In the genomic region with DNA sequence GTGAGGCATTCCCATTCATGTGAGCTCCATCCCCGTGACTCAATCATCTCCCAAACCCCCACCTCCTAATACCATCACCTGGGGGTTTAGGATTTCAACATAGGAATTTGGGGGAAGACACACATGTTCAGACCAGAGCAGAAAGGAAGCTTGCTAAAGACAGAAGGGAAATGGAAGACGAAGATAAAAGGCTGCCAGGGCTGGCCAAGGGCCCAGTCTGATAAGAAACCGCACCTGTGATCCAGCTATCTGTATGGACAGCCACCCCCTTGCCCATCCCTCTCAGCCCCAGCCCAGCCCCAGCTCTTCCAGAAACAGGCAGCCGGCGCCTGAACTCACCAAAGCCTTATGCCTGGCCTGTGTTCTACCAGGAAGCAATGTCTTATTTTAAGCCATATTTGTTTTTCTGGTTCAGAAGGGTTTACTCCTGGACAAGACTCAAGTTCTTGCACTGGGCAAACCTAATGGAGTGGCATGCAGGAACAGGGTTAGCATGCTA, we compare ENCODE assay signal across 1 cellular context.
A peak's percentile ranks its signal among the peaks of the same experiment; 100 is the strongest.
TF ChIP-seq lines count a peak whose summit lies in the region.

No MANE protein-coding gene starts in this region.

TF ChIP-seq in K562, 482 proteins besides CTCF, POLR2A, EP300 and RAD21 (continued from another document):
- TF ChIP-seq CBFA2T3 (IDR thresholded peaks at IDR 0.05), result peak; percentile 76
- no peak for TF ChIP-seq NFE2 (IDR thresholded peaks at IDR 0.05; ENCODE audit: low read depth)
- no peak for TF ChIP-seq ZNF311 (CRISPR knock-in tag; IDR thresholded peaks at IDR 0.05)
- no peak for TF ChIP-seq ESRRB (CRISPR knock-in tag; IDR thresholded peaks at IDR 0.05; ENCODE audit: borderline replicate concordance)
- TF ChIP-seq ZSCAN29 (IDR thresholded peaks at IDR 0.05), result no peak
- TF ChIP-seq MEF2A (IDR thresholded peaks at IDR 0.05; ENCODE audit: control insufficient read depth, low read depth, low read length), result no peak
- 0 out of 2 replicates have a peak, but pooled peaks have one; percentile 54 for TF ChIP-seq ZNF197 (CRISPR knock-in tag; IDR thresholded peaks at IDR 0.05; ENCODE audit: low read depth)
- no peak for TF ChIP-seq TAF9B (IDR thresholded peaks at IDR 0.05; ENCODE audit: partially characterized antibody)
- no peak for TF ChIP-seq MCM2 (IDR thresholded peaks at IDR 0.05; ENCODE audit: low read depth)
- no peak for TF ChIP-seq ZNF41 (CRISPR knock-in tag; conservative IDR thresholded peaks at IDR 0.05)
- TF ChIP-seq ZNF146 (CRISPR knock-in tag; IDR thresholded peaks at IDR 0.05; ENCODE audit: unreplicated experiment), result no peak
- no peak for TF ChIP-seq SRSF1 (IDR thresholded peaks at IDR 0.05; ENCODE audit: low read depth, low read length)
- TF ChIP-seq, protein P1, sequence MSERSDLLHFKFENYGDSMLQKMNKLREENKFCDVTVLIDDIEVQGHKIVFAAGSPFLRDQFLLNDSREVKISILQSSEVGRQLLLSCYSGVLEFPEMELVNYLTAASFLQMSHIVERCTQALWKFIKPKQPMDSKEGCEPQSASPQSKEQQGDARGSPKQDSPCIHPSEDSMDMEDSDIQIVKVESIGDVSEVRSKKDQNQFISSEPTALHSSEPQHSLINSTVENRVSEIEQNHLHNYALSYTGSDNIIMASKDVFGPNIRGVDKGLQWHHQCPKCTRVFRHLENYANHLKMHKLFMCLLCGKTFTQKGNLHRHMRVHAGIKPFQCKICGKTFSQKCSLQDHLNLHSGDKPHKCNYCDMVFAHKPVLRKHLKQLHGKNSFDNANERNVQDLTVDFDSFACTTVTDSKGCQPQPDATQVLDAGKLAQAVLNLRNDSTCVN (CRISPR knock-in tag; IDR thresholded peaks at IDR 0.05), result no peak
- TF ChIP-seq ZNF445 (CRISPR knock-in tag; IDR thresholded peaks at IDR 0.05; ENCODE audit: low read depth), result no peak
- TF ChIP-seq NFIC (IDR thresholded peaks at IDR 0.05), result peak; percentile 34; the same call in 1 of the 2 replicates
- no peak for TF ChIP-seq ZNF780A (CRISPR knock-in tag; IDR thresholded peaks at IDR 0.05)
- no peak for TF ChIP-seq FIP1L1 (IDR thresholded peaks at IDR 0.05; ENCODE audit: low read depth, low read length, poor library complexity, severe bottlenecking)
- no peak for TF ChIP-seq IFI16 (CRISPR knock-in tag; IDR thresholded peaks at IDR 0.05)
- no peak for TF ChIP-seq TSC22D4 (tag; IDR thresholded peaks at IDR 0.05)
- TF ChIP-seq, protein P2, sequence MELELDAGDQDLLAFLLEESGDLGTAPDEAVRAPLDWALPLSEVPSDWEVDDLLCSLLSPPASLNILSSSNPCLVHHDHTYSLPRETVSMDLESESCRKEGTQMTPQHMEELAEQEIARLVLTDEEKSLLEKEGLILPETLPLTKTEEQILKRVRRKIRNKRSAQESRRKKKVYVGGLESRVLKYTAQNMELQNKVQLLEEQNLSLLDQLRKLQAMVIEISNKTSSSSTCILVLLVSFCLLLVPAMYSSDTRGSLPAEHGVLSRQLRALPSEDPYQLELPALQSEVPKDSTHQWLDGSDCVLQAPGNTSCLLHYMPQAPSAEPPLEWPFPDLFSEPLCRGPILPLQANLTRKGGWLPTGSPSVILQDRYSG (tag; conservative IDR thresholded peaks at IDR 0.05; ENCODE audit: low read depth), result no peak
- TF ChIP-seq MBD2 (IDR thresholded peaks at IDR 0.05; ENCODE audit: borderline replicate concordance, low read depth), result no peak
- TF ChIP-seq NFATC3 (IDR thresholded peaks at IDR 0.05), result no peak
- TF ChIP-seq, protein P3, sequence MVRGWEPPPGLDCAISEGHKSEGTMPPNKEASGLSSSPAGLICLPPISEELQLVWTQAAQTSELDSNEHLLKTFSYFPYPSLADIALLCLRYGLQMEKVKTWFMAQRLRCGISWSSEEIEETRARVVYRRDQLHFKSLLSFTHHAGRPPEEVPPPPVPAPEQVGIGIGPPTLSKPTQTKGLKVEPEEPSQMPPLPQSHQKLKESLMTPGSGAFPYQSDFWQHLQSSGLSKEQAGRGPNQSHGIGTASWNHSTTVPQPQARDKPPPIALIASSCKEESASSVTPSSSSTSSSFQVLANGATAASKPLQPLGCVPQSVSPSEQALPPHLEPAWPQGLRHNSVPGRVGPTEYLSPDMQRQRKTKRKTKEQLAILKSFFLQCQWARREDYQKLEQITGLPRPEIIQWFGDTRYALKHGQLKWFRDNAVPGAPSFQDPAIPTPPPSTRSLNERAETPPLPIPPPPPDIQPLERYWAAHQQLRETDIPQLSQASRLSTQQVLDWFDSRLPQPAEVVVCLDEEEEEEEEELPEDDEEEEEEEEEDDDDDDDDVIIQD (CRISPR knock-in tag; IDR thresholded peaks at IDR 0.05), result no peak
- TF ChIP-seq, protein P4, sequence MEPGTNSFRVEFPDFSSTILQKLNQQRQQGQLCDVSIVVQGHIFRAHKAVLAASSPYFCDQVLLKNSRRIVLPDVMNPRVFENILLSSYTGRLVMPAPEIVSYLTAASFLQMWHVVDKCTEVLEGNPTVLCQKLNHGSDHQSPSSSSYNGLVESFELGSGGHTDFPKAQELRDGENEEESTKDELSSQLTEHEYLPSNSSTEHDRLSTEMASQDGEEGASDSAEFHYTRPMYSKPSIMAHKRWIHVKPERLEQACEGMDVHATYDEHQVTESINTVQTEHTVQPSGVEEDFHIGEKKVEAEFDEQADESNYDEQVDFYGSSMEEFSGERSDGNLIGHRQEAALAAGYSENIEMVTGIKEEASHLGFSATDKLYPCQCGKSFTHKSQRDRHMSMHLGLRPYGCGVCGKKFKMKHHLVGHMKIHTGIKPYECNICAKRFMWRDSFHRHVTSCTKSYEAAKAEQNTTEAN (CRISPR knock-in tag; IDR thresholded peaks at IDR 0.05), result no peak
- TF ChIP-seq THRAP3 (IDR thresholded peaks at IDR 0.05; ENCODE audit: borderline replicate concordance), result no peak
- TF ChIP-seq ATF1 (CRISPR knock-in tag; IDR thresholded peaks at IDR 0.05), result no peak
- TF ChIP-seq ATF1 (tag; IDR thresholded peaks at IDR 0.05), result no peak
- TF ChIP-seq, protein P5, sequence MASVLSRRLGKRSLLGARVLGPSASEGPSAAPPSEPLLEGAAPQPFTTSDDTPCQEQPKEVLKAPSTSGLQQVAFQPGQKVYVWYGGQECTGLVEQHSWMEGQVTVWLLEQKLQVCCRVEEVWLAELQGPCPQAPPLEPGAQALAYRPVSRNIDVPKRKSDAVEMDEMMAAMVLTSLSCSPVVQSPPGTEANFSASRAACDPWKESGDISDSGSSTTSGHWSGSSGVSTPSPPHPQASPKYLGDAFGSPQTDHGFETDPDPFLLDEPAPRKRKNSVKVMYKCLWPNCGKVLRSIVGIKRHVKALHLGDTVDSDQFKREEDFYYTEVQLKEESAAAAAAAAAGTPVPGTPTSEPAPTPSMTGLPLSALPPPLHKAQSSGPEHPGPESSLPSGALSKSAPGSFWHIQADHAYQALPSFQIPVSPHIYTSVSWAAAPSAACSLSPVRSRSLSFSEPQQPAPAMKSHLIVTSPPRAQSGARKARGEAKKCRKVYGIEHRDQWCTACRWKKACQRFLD (CRISPR knock-in tag; IDR thresholded peaks at IDR 0.05), result 0 out of 2 replicates have a peak, but pooled peaks have one; percentile 37
- TF ChIP-seq CREM (IDR thresholded peaks at IDR 0.05; ENCODE audit: low read depth), result no peak
- TF ChIP-seq, protein P6, sequence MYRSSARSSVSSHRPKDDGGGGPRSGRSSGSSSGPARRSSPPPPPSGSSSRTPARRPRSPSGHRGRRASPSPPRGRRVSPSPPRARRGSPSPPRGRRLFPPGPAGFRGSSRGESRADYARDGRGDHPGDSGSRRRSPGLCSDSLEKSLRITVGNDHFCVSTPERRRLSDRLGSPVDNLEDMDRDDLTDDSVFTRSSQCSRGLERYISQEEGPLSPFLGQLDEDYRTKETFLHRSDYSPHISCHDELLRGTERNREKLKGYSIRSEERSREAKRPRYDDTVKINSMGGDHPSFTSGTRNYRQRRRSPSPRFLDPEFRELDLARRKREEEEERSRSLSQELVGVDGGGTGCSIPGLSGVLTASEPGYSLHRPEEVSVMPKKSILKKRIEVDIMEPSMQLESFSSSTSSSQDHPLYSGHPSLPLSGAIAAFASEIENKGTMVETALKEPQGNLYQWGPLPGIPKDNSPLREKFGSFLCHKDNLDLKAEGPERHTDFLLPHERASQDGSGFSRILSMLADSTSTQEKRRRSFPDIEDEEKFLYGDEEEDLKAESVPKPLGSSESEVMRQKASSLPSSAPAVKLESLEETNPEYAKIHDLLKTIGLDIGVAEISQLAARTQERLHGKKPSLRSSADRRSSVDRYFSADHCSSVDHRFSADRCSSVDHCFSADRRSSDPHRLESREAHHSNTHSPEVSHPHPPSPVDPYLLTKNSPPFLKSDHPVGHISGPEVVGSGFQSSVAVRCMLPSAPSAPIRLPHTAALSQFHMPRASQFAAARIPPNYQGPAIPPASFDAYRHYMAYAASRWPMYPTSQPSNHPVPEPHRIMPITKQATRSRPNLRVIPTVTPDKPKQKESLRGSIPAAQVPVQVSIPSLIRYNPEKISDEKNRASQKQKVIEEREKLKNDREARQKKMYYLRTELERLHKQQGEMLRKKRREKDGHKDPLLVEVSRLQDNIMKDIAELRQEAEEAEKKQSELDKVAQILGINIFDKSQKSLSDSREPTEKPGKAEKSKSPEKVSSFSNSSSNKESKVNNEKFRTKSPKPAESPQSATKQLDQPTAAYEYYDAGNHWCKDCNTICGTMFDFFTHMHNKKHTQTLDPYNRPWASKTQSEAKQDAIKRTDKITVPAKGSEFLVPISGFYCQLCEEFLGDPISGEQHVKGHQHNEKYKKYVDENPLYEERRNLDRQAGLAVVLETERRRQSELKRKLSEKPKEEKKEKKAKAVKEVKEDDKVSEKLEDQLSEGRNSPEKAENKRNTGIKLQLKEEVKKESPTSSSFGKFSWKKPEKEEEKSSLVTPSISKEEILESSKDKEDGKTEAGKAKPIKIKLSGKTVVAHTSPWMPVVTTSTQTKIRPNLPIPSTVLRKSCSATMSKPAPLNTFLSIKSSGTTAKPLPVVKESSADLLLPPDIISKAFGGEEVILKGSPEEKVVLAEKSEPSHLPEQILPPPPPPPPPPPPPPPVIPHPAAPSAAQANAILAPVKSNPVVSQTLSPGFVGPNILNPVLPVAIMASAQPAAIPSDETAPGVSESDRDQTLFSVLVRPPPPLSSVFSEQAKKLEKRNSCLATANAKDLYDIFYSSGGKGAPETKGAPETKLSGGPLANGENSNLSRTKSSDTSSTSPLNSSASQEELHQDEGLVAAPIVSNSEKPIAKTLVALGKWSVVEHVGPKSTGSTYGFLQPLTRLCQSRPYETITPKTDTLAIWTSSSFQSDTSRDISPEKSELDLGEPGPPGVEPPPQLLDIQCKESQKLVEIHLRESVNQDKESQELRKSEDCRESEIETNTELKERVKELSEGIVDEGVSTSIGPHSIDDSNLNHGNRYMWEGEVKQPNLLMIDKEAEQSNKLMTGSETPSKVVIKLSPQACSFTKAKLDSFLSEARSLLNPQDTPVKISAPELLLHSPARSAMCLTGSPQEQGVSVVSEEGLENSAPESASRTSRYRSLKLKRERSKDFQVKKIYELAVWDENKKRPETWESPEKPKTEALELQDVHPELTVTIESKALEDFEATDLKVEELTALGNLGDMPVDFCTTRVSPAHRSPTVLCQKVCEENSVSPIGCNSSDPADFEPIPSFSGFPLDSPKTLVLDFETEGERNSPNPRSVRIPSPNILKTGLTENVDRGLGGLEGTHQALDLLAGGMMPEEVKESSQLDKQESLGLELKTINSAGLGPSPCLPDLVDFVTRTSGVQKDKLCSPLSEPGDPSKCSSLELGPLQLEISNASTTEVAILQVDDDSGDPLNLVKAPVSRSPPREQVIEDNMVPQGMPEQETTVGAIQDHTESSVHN (IDR thresholded peaks at IDR 0.05; ENCODE audit: borderline replicate concordance in 1 of 2, low read depth in 1 of 2), result no peak
- TF ChIP-seq, protein P7, sequence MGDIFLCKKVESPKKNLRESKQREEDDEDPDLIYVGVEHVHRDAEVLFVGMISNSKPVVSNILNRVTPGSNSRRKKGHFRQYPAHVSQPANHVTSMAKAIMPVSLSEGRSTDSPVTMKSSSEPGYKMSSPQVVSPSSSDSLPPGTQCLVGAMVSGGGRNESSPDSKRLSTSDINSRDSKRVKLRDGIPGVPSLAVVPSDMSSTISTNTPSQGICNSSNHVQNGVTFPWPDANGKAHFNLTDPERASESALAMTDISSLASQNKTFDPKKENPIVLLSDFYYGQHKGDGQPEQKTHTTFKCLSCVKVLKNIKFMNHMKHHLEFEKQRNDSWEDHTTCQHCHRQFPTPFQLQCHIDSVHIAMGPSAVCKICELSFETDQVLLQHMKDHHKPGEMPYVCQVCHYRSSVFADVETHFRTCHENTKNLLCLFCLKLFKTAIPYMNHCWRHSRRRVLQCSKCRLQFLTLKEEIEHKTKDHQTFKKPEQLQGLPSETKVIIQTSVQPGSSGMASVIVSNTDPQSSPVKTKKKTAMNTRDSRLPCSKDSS (IDR thresholded peaks at IDR 0.05; ENCODE audit: low read depth, partially characterized antibody), result no peak
- TF ChIP-seq, protein P8, sequence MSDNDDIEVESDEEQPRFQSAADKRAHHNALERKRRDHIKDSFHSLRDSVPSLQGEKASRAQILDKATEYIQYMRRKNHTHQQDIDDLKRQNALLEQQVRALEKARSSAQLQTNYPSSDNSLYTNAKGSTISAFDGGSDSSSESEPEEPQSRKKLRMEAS (CRISPR knock-in tag; IDR thresholded peaks at IDR 0.05), result no peak
- TF ChIP-seq NFRKB (IDR thresholded peaks at IDR 0.05; ENCODE audit: low read depth), result no peak
- no peak for TF ChIP-seq SLC30A9 (CRISPR knock-in tag; IDR thresholded peaks at IDR 0.05)
- peak; percentile 62 for TF ChIP-seq TCF3 (CRISPR knock-in tag; IDR thresholded peaks at IDR 0.05)
- TF ChIP-seq ZNF232 (CRISPR knock-in tag; IDR thresholded peaks at IDR 0.05), result no peak
- no peak for TF ChIP-seq SOX6 (IDR thresholded peaks at IDR 0.05)
- no peak for TF ChIP-seq MTA3 (IDR thresholded peaks at IDR 0.05; ENCODE audit: borderline replicate concordance)
- TF ChIP-seq NELFE (IDR thresholded peaks at IDR 0.05; ENCODE audit: insufficient read depth, insufficient read length), result no peak
- TF ChIP-seq GTF2A2 (tag; IDR thresholded peaks at IDR 0.05), result no peak
- TF ChIP-seq BCL6 (CRISPR knock-in tag; IDR thresholded peaks at IDR 0.05), result 0 out of 2 replicates have a peak, but pooled peaks have one; percentile 4
- TF ChIP-seq SMARCC2 (IDR thresholded peaks at IDR 0.05; ENCODE audit: low read depth), result no peak
- no peak for TF ChIP-seq STAG1 (CRISPR knock-in tag; IDR thresholded peaks at IDR 0.05; ENCODE audit: borderline replicate concordance)
- TF ChIP-seq TCF7L2 (IDR thresholded peaks at IDR 0.05; ENCODE audit: low read depth, low read length), result no peak
- TF ChIP-seq ZNF586 (CRISPR knock-in tag; conservative IDR thresholded peaks at IDR 0.05), result no peak
- TF ChIP-seq, protein P9, sequence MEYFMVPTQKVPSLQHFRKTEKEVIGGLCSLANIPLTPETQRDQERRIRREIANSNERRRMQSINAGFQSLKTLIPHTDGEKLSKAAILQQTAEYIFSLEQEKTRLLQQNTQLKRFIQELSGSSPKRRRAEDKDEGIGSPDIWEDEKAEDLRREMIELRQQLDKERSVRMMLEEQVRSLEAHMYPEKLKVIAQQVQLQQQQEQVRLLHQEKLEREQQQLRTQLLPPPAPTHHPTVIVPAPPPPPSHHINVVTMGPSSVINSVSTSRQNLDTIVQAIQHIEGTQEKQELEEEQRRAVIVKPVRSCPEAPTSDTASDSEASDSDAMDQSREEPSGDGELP (CRISPR knock-in tag; IDR thresholded peaks at IDR 0.05; ENCODE audit: borderline replicate concordance), result no peak
- peak; percentile 42; the same call in 1 of the 2 replicates for TF ChIP-seq ARID1B (IDR thresholded peaks at IDR 0.05)
- no peak for TF ChIP-seq ZNF134 (CRISPR knock-in tag; conservative IDR thresholded peaks at IDR 0.05)
